ENCODE assay signal across 28 cellular contexts in the genomic region with DNA sequence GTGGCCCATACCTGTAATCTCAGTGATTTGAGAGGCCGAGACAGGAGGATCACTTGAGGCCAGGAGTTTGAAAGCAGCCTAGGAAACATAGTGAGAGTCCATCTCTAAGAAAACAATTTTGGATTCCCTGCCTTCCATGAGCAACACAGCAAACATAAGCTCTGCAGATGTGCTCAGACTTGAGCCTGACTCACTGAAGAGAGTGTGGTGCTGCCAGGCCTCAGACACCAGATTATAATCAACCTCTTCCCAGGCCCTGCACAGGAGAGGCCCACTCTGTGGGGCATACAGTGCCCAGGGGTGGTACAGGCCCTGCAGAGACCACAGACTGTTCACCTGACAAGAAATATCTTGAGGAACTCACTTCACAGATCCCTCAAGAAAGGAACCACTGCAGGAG. TPM values are rescaled to one million over a fixed set of nuclear protein-coding genes. Genes with fewer than 3 reads are reported as not detected.
DNase-seq lines count a peak whose midpoint lies in the region; ATAC-seq and TF ChIP-seq lines count a peak whose summit lies in the region.
"Had no signal": no experiment of that assay in that cellular context is flagged by ENCODE, and none has a peak within 500 bp of the region (broad histone marks: within the 10 kb centered on the region; RNA-seq: fewer than 3 reads in every experiment).

No MANE protein-coding gene starts in this region.

- H3K4me3 ChIP-seq in GM23248 (no peak overlapping the region), epithelial cell of esophagus (ENCODE audit: low read length) (no peak overlapping the region), foreskin fibroblast (ENCODE audit: low read depth in 1 of 2, low read length in 2 of 2) (no peak overlapping the region)
- H3K4me3 ChIP-seq: SJCRH30 had no signal

- H3K9me3 ChIP-seq in GM23248 (ENCODE audit: low read depth): no peaks in the 10 kb centered on the region
- H3K9me3 ChIP-seq: SJCRH30 had no signal

- H3K36me3 ChIP-seq in GM23248 (ENCODE audit: low read depth): no peaks in the 10 kb centered on the region
- H3K36me3 ChIP-seq: SJCRH30 had no signal

- peaks cover 6% of the 10 kb centered on the region for H3K27me3 ChIP-seq in GM23248 (replicated peaks; ENCODE audit: insufficient read depth)

- no peak overlapping the region for H3K9ac ChIP-seq in GM23248

- H2AFZ ChIP-seq in GM23248: no peak overlapping the region

- TF ChIP-seq CTCF in epithelial cell of esophagus (IDR thresholded peaks at IDR 0.05; ENCODE audit: insufficient read depth, low read depth, low read length, missing control alignments) (no peak), foreskin fibroblast (IDR thresholded peaks at IDR 0.05; ENCODE audit: low read depth, low read length) (no peak)

- no peaks in the 10 kb centered on the region for H3K9me2 ChIP-seq in GM23248 (ENCODE audit: insufficient read depth)

- H3K27ac ChIP-seq in GM23248: no peak overlapping the region
- H3K27ac ChIP-seq: C4-2B, SJCRH30 had no signal

- 31 to 34% methylated on average over 1 of the region's 1 CpG for WGBS in GM23248 (ENCODE audit: low coverage in 1 of 2, low lambda C conversion rate in 2 of 2, missing lambda C conversion rate in 2 of 2), 2 experiments

- no peaks in the 10 kb centered on the region for H4K20me1 ChIP-seq in GM23248 (ENCODE audit: insufficient read depth)

- H3K4me1 ChIP-seq in GM23248 (ENCODE audit: insufficient read depth): no peaks in the 10 kb centered on the region
- H3K4me1 ChIP-seq: Caco-2, SJCRH30 had no signal

- H3K4me2 ChIP-seq in GM23248 (ENCODE audit: unreplicated experiment): no peak overlapping the region

- peak; percentile 50 for DNase-seq in AG08395 (ENCODE audit: low spot score)
- DNase-seq in GM23248: peak; percentile 71
- peak; percentile 56 for DNase-seq in epithelial cell of esophagus (ENCODE audit: low read depth)
- DNase-seq in foreskin fibroblast: peak; percentile 32 to 76
- no peak for DNase-seq in DMS53 (lab: John Stamatoyannopoulos, UW)
- DNase-seq in NCI-H1436 (lab: John Stamatoyannopoulos, UW): no peak
- DNase-seq in mucosa of gallbladder (ENCODE audit: low spot score): no peak
- DNase-seq: Caco-2; CD8-positive, alpha-beta T cell; DMS79; EL; GDM1; H9; KBM-7; MV-4-11; NCI-H1105; NCI-H146; NCI-H1930; NCI-H446; NCI-H524 treated with DMSO at 0.1 percent for 48 hours; NCI-H774; PC-3; SJCRH30 had no signal

- H3F3A ChIP-seq in GM23248 (ENCODE audit: insufficient read depth): no peaks in the 10 kb centered on the region

- H3K79me2 ChIP-seq in GM23248 (ENCODE audit: insufficient read depth): no peaks in the 10 kb centered on the region

- no peak for ATAC-seq in HG03565 (IDR thresholded peaks at IDR 0.05; ENCODE audit: unreplicated experiment)
- ATAC-seq: CD8-positive, alpha-beta T cell; PC-3; Right ventricle myocardium inferior; SK-N-SH treated with all-trans-retinoic acid at 6 μM for 48 hours had no signal

- in situ Hi-C loops in GM23248 (cut with MboI): no loop called here

RNA-seq across cellular contexts. Expression of a gene that starts 19.9 kb away (rescaled TPM):
- 12.5 and 14.9 TPM in 2 replicates for total RNA-seq in GM23248 (2014; rRNA removed; shearing (Covaris generic))
- polyA plus RNA-seq in GM23248 (2016; fragmentation: Nextera tagmentation; extraction: Ambion mirVana): 17.8 and 18.9 TPM in 2 replicates
- 174 TPM for total RNA-seq in mucosa of gallbladder
- total RNA-seq: Caco-2, MCF 10A, PC-3, SJCRH30 had no signal

RNA-seq across cellular contexts. Expression of a gene that starts 22.2 kb away (rescaled TPM):
- 0.89 and 2.5 TPM in 2 replicates for total RNA-seq in GM23248 (2014; rRNA removed; shearing (Covaris generic))
- 4.2 and 4.9 TPM in 2 replicates for polyA plus RNA-seq in GM23248 (2016; fragmentation: Nextera tagmentation; extraction: Ambion mirVana)
- total RNA-seq in mucosa of gallbladder: 185 TPM
- total RNA-seq: Caco-2, MCF 10A, PC-3, SJCRH30 had no signal

Comparison
In these comparisons a context has a peak if more than half of its experiments do, and no peak if none do; other contexts are left out.
1. DNase-seq: peak in AG08395 (single experiment), GM23248 (single experiment), epithelial cell of esophagus (single experiment) and foreskin fibroblast (2 of 2); none in DMS53 (single experiment), NCI-H1436 (single experiment) and mucosa of gallbladder (single experiment).
2. RNA of a gene that starts 19.9 kb away (total RNA-seq): 174 TPM in mucosa of gallbladder (single experiment); 12.5 to 14.9 TPM in GM23248; every median in the first group is over 10 times any median in the second.
3. RNA of a gene that starts 22.2 kb away (total RNA-seq): 185 TPM in mucosa of gallbladder (single experiment); 0.89 to 2.5 TPM in GM23248; every median in the first group is over 10 times any median in the second.